In the genomic region with DNA sequence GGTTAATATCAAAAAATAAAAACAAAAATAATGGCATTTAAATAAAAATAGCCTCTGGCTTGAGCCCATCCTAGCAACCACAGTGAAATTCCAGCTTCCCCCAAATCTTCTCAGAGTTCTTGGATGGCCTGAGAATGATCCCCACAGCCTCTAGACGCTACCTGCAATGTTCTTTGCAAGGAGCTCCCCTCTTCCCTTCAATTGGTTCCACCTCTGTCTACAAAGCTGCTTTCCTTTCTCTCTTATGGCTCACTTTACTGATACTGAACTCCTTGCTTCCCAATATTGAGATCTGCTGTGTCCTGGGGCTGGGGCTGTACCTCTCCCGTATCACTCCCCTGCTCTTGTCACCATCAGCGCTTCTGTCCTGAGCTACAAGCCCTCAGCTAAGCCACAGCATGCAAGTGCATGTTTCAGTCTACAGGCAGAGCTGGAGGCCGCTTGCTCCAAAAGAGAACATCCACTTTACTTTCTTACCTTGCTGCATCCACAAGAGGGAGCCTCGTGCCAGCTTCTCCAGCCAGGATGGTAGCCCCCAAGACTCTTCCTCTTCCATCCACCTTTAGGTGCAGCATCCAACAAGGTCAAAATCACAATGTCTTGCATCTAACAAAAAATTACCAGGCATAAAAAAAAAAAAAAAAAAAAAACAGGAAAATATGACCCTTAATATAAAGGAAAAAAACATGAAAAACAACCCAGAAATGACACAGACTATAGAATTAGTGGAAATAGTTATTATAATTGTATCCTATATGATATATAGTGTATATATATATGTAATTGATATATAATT, we compare ENCODE assay signal across 9 cellular contexts. TPM values are rescaled to one million over a fixed set of nuclear protein-coding genes. Genes with fewer than 3 reads are reported as not detected.
DNase-seq lines count a peak whose midpoint lies in the region; ATAC-seq and TF ChIP-seq lines count a peak whose summit lies in the region.
"Had no signal": no experiment of that assay in that cellular context is flagged by ENCODE, and none has a peak within 500 bp of the region (broad histone marks: within the 10 kb centered on the region; RNA-seq: fewer than 3 reads in every experiment).

No MANE protein-coding gene starts in this region.

- intact Hi-C loops in dorsolateral prefrontal cortex (cut with DNase I), result no loop called here
- intact Hi-C loops in activated T-helper 2 cell treated with anti-CD3 and anti-CD28 coated beads, Interferon-gamma antibody, Interleukin-2, Interleukin-4, amounts not matched to agents 10 μg/mL and 5 μg/mL and 100 μg/mL, durations not matched to agents 14 hours and 24 hours and 36 hours (cut with micrococcal nuclease), result loop anchor here (1.0 kb wide), 1 partner anchor 39 kb away; no protein-coding TSS in a partner anchor

- no peak overlapping the region for H3K9ac ChIP-seq in OCI-LY1 (ENCODE audit: low read length)

- no peak overlapping the region for H3K4me3 Mint-ChIP-seq in activated T-helper 2 cell treated with anti-CD3 and anti-CD28 coated beads, Interferon-gamma antibody, Interleukin-2, Interleukin-4, amounts not matched to agents 10 μg/mL and 5 μg/mL and 100 μg/mL, durations not matched to agents 14 hours and 24 hours and 36 hours (ENCODE audit: low read depth)
- H3K4me3 Mint-ChIP-seq: activated T-cell treated with anti-CD3 and anti-CD28 coated beads, Interleukin-2, amount 50 U/mL, for 72 hours had no signal

- H3K4me1 Mint-ChIP-seq in activated T-helper 2 cell treated with anti-CD3 and anti-CD28 coated beads, Interferon-gamma antibody, Interleukin-2, Interleukin-4, amounts not matched to agents 10 μg/mL and 5 μg/mL and 100 μg/mL, durations not matched to agents 14 hours and 24 hours and 36 hours (ENCODE audit: low read depth), result no peaks in the 10 kb centered on the region

- no peaks in the 10 kb centered on the region for H3K79me2 ChIP-seq in OCI-LY1 (ENCODE audit: insufficient read depth, low read length)

- H3K9me3 Mint-ChIP-seq in activated T-helper 2 cell treated with anti-CD3 and anti-CD28 coated beads, Interferon-gamma antibody, Interleukin-2, Interleukin-4, amounts not matched to agents 10 μg/mL and 5 μg/mL and 100 μg/mL, durations not matched to agents 14 hours and 24 hours and 36 hours, result peaks cover 5% of the 10 kb centered on the region

- TF ChIP-seq CTCF in OCI-LY1 (IDR thresholded peaks at IDR 0.05; ENCODE audit: low read length), result peak; percentile 68
- TF ChIP-seq CTCF in dorsolateral prefrontal cortex (IDR thresholded peaks at IDR 0.05 in 54 of 56, conservative IDR thresholded peaks at IDR 0.05 in 2 of 56; ENCODE audit: low read depth in 1 of 56, partially characterized antibody in 56 of 56), result peak in 42 of 56 donors; percentile 14 to 58 (median 31)

- no peaks in the 10 kb centered on the region for H3K9me3 ChIP-seq in OCI-LY1 (ENCODE audit: low read length)

- H3K36me3 Mint-ChIP-seq in activated T-helper 2 cell treated with anti-CD3 and anti-CD28 coated beads, Interferon-gamma antibody, Interleukin-2, Interleukin-4, amounts not matched to agents 10 μg/mL and 5 μg/mL and 100 μg/mL, durations not matched to agents 14 hours and 24 hours and 36 hours (ENCODE audit: low read depth), result no peaks in the 10 kb centered on the region

- H3F3A ChIP-seq in OCI-LY1 (ENCODE audit: insufficient read depth, low read length), result no peaks in the 10 kb centered on the region

- no peaks in the 10 kb centered on the region for H4K20me1 ChIP-seq in OCI-LY1 (ENCODE audit: insufficient read depth, low read length)

- peaks cover 21% of the 10 kb centered on the region for H3K27me3 Mint-ChIP-seq in activated T-helper 2 cell treated with anti-CD3 and anti-CD28 coated beads, Interferon-gamma antibody, Interleukin-2, Interleukin-4, amounts not matched to agents 10 μg/mL and 5 μg/mL and 100 μg/mL, durations not matched to agents 14 hours and 24 hours and 36 hours (ENCODE audit: low read depth)

- peak; percentile 71 for DNase-seq in EH (ENCODE audit: low read depth)
- DNase-seq in HuH-7 (ENCODE audit: low spot score), result peak; percentile 20
- no peak for DNase-seq in dorsolateral prefrontal cortex
- peak; percentile 51 for DNase-seq in mucosa of gallbladder (ENCODE audit: low spot score)
- no peak for DNase-seq in activated T-helper 2 cell treated with anti-CD3 and anti-CD28 coated beads, Interferon-gamma antibody, Interleukin-2, Interleukin-4, amounts not matched to agents 10 μg/mL and 5 μg/mL and 100 μg/mL, durations not matched to agents 14 hours and 24 hours and 36 hours (ENCODE audit: low spot score)
- no peak for DNase-seq in activated CD8-positive, alpha-beta memory T cell treated with anti-CD3 and anti-CD28 coated beads, Interleukin-2, amount 50 U/mL, for 4 hours
- DNase-seq: activated T-cell treated with anti-CD3 and anti-CD28 coated beads, Interleukin-2, amount 50 U/mL, for 72 hours had no signal

- no peaks in the 10 kb centered on the region for H3K36me3 ChIP-seq in OCI-LY1 (ENCODE audit: insufficient read depth, low read length)

- H2AFZ ChIP-seq in OCI-LY1 (ENCODE audit: low read length), result no peak overlapping the region

- no peak overlapping the region for H3K4me3 ChIP-seq in OCI-LY1 (ENCODE audit: low read depth, low read length, poor library complexity, severe bottlenecking)
- no peak overlapping the region for H3K4me3 ChIP-seq in dorsolateral prefrontal cortex

- H3K27ac ChIP-seq in OCI-LY1 (ENCODE audit: low read depth, low read length, poor library complexity, severe bottlenecking) (no peak overlapping the region), dorsolateral prefrontal cortex (no peak overlapping the region)

- no peak overlapping the region for H3K27ac Mint-ChIP-seq in activated T-helper 2 cell treated with anti-CD3 and anti-CD28 coated beads, Interferon-gamma antibody, Interleukin-2, Interleukin-4, amounts not matched to agents 10 μg/mL and 5 μg/mL and 100 μg/mL, durations not matched to agents 14 hours and 24 hours and 36 hours
- H3K27ac Mint-ChIP-seq: activated T-cell treated with anti-CD3 and anti-CD28 coated beads, Interleukin-2, amount 50 U/mL, for 72 hours had no signal

- TF ChIP-seq POLR2A in GM18505 (IDR thresholded peaks at IDR 0.05; ENCODE audit: borderline replicate concordance, extremely low read depth, insufficient read depth, insufficient read length), result no peak

- no peaks in the 10 kb centered on the region for H3K9me2 ChIP-seq in OCI-LY1 (ENCODE audit: low read depth, low read length)

- no peaks in the 10 kb centered on the region for H3K4me1 ChIP-seq in OCI-LY1 (ENCODE audit: insufficient read depth, low read length, severe bottlenecking)

- H3K27me3 ChIP-seq in OCI-LY1 (ENCODE audit: insufficient read depth, low read length), result no peaks in the 10 kb centered on the region
- H3K27me3 ChIP-seq in dorsolateral prefrontal cortex, result peaks cover 0 to 4% (median 0%) of the 10 kb centered on the region in 45 donors

- no peak for ATAC-seq in GM18505 (IDR thresholded peaks at IDR 0.05; ENCODE audit: unreplicated experiment)

- H3K4me2 ChIP-seq in OCI-LY1 (ENCODE audit: low read length), result no peak overlapping the region

RNA-seq across cellular contexts. Expression of a gene that starts 57.4 kb away (rescaled TPM):
- total RNA-seq in dorsolateral prefrontal cortex (10 to 100 TPM in 119 of 120 experiments, 1 to 10 TPM in 1; 7.2 to 61.3 (median 34.3) TPM), mucosa of gallbladder (61.2 TPM)
- total RNA-seq in activated T-helper 2 cell treated with anti-CD3 and anti-CD28 coated beads, Interferon-gamma antibody, Interleukin-2, Interleukin-4, amounts not matched to agents 10 μg/mL and 5 μg/mL and 100 μg/mL, durations not matched to agents 14 hours and 24 hours and 36 hours, result not detected in 2 replicates
- total RNA-seq: activated T-cell treated with anti-CD3 and anti-CD28 coated beads, Interleukin-2, amount 50 U/mL, for 72 hours had no signal

Comparison
In these comparisons a context has a peak if more than half of its experiments do, and no peak if none do; other contexts are left out.
1. DNase-seq: peak in EH (single experiment), HuH-7 (single experiment) and mucosa of gallbladder (single experiment); none in dorsolateral prefrontal cortex (0 of 10), activated T-helper 2 cell treated with anti-CD3 and anti-CD28 coated beads, Interferon-gamma antibody, Interleukin-2, Interleukin-4, amounts not matched to agents 10 μg/mL and 5 μg/mL and 100 μg/mL, durations not matched to agents 14 hours and 24 hours and 36 hours (single experiment) and activated CD8-positive, alpha-beta memory T cell treated with anti-CD3 and anti-CD28 coated beads, Interleukin-2, amount 50 U/mL, for 4 hours (single experiment).